8 cellular contexts compared by ENCODE assay signal in genomic region chr4:105153749-105154148, GRCh38.
"Had no signal": no experiment of that assay in that cellular context is flagged by ENCODE, and none has a peak within 500 bp of the region (broad histone marks: within the 10 kb centered on the region; RNA-seq: fewer than 3 reads in every experiment).

No MANE protein-coding gene starts in this region.

- DNase-seq: GM23248, H9, HCEC 1CT, IMR-90 had no signal

- H3K4me3 ChIP-seq: GM23248, K562 had no signal

- H3K27ac Mint-ChIP-seq: H9 had no signal

- H2AFZ ChIP-seq: GM23248 had no signal

- H3K9ac ChIP-seq: GM23248 had no signal

- H3K4me3 Mint-ChIP-seq: H9 had no signal

- H3K9me3 Mint-ChIP-seq: H9 had no signal

- ATAC-seq: K562 had no signal

- FAIRE-seq: H1, H54, HTR-8/SVneo, K562 had no signal

- H3K27ac ChIP-seq: GM23248 had no signal
